ENCODE assay signal across 1 cellular context in genomic region chr12:106369624-106370346, GRCh38.
TF ChIP-seq lines count a peak whose summit lies in the region.

No MANE protein-coding gene starts in this region.

TF ChIP-seq in endothelial cell of umbilical vein, 7 proteins besides CTCF, POLR2A, EP300 and RAD21 (continued from another document):
- no peak for TF ChIP-seq MAX (IDR thresholded peaks at IDR 0.05; ENCODE audit: insufficient read depth, insufficient read length)
- no peak for TF ChIP-seq EZH2 (IDR thresholded peaks at IDR 0.05; ENCODE audit: borderline replicate concordance, low read depth, low read length, severe bottlenecking)
- TF ChIP-seq GATA2 (IDR thresholded peaks at IDR 0.05; ENCODE audit: insufficient read depth, insufficient read length, low read depth, low read length): no peak
TF ChIP-seq in endothelial cell of umbilical vein: peak in this region for 3.
